Comparison of ENCODE assay signal across 11 cellular contexts in the genomic region with DNA sequence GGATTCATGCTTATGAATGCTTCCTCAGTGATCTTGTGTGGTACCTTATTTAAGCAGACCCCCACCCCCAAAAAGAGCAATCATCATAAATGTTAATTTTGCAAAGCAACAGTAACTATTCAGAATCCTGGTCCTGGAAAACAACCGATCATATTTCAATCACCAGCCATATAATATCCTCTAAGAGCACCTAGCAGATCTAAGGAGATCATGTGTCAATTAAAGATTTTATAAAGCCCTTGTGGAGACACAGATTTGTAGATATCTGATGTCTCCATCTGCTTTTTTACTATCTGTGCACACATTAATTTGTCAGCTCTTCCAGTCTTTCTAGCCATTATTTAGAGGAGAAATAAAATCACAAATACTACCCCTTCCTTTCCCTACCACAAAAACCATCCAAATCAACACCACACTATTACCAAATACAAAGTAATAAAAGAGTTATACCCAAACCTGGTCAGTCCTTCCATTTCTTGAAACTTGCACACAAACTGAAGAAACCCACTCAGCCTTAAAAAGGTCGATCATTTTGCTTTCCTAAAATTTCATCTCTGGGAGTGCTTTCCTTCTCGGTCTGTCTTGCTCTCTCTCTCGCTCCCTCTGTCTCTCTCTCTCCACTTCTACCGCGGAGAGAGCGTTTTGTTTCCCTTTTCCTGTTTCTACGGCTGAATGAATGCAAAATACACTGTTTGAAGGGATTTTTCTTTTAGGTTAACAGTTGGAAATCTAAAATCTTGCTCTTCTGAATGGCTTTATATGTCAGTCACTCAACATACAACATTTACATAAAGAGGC.
DNase-seq lines count a peak whose midpoint lies in the region; ATAC-seq and TF ChIP-seq lines count a peak whose summit lies in the region.
"Had no signal": no experiment of that assay in that cellular context is flagged by ENCODE, and none has a peak within 500 bp of the region (broad histone marks: within the 10 kb centered on the region; RNA-seq: fewer than 3 reads in every experiment).

No MANE protein-coding gene starts in this region.

- no peak for ATAC-seq in lower lobe of right lung
- no peak for ATAC-seq in GM21390 (IDR thresholded peaks at IDR 0.05; ENCODE audit: unreplicated experiment)
- ATAC-seq: right lobe of liver had no signal

- H3K4me1 ChIP-seq in iPS-20b (ENCODE audit: insufficient read depth, low read length) = peaks cover 21% of the 10 kb centered on the region; the same call in 1 of the 2 replicates
- H3K4me1 ChIP-seq in tibial artery = no peaks in the 10 kb centered on the region
- peaks cover 16% of the 10 kb centered on the region for H3K4me1 ChIP-seq in lower lobe of right lung
- no peaks in the 10 kb centered on the region for H3K4me1 ChIP-seq in left ventricle myocardium inferior
- H3K4me1 ChIP-seq: right lobe of liver had no signal

- H3K27me3 ChIP-seq in iPS-20b (ENCODE audit: insufficient read depth, low read length) (no peaks in the 10 kb centered on the region), tibial artery (no peaks in the 10 kb centered on the region), lower lobe of right lung (ENCODE audit: low read depth) (no peaks in the 10 kb centered on the region), left ventricle myocardium inferior (ENCODE audit: low read depth) (no peaks in the 10 kb centered on the region)
- H3K27me3 ChIP-seq: right lobe of liver had no signal

- no peaks in the 10 kb centered on the region for H3K36me3 ChIP-seq in SK-N-MC (ENCODE audit: insufficient read depth, low read length)
- no peaks in the 10 kb centered on the region for H3K36me3 ChIP-seq in iPS-20b (ENCODE audit: insufficient read depth, low read depth, low read length)
- no peaks in the 10 kb centered on the region for H3K36me3 ChIP-seq in tibial artery
- H3K36me3 ChIP-seq in lower lobe of right lung = no peaks in the 10 kb centered on the region
- H3K36me3 ChIP-seq in left ventricle myocardium inferior = no peaks in the 10 kb centered on the region
- H3K36me3 ChIP-seq: right lobe of liver had no signal

- peak overlapping the region; percentile 80 for H3K27ac ChIP-seq in SK-N-MC
- H3K27ac ChIP-seq in iPS-20b (ENCODE audit: low read length) = no peak overlapping the region
- peak overlapping the region; percentile 8 to 29 for H3K27ac ChIP-seq in tibial artery
- H3K27ac ChIP-seq in lower lobe of right lung = no peak overlapping the region
- H3K27ac ChIP-seq in left ventricle myocardium inferior (replicated peaks) = no peak overlapping the region
- H3K27ac ChIP-seq: right lobe of liver had no signal

- TF ChIP-seq CTCF in tibial artery (IDR thresholded peaks at IDR 0.05) = no peak
- TF ChIP-seq CTCF in lower lobe of right lung (IDR thresholded peaks at IDR 0.05) = no peak
- TF ChIP-seq CTCF in left ventricle myocardium inferior (IDR thresholded peaks at IDR 0.05; ENCODE audit: borderline replicate concordance) = no peak

- H3K4me3 ChIP-seq in SK-N-MC (peak overlapping the region; percentile 68), iPS-20b (ENCODE audit: low read length) (peak overlapping the region; percentile 1; the same call in 1 of the 2 replicates), tibial artery (peak overlapping the region; percentile 13 to 18), lower lobe of right lung (no peak overlapping the region), left ventricle myocardium inferior (no peak overlapping the region)
- H3K4me3 ChIP-seq: right lobe of liver had no signal

- H3K9ac ChIP-seq in SK-N-MC (ENCODE audit: insufficient read length) (peak overlapping the region; percentile 61), iPS-20b (ENCODE audit: low read depth, low read length) (peak overlapping the region; percentile 28)

- DNase-seq in NOMO-1 (lab: John Stamatoyannopoulos, UW; ENCODE audit: unreplicated experiment in 2 of 2) (peak; percentile 25 to 48), NOMO-1 treated with dmso at 0.1 percent for 144 hours (lab: John Stamatoyannopoulos, UW; ENCODE audit: unreplicated experiment) (no peak), SK-N-MC (ENCODE audit: low read depth, low spot score) (no peak), tibial artery (no peak), lower lobe of right lung (no peak), left ventricle myocardium inferior (no peak)
- DNase-seq: MM.1S, right lobe of liver, T-helper 2 cell had no signal

- intact Hi-C loops in tibial artery (cut with DNase I; ENCODE audit: low total_unique reads) (no loop called here), lower lobe of right lung (cut with DNase I) (loop anchor here (10.0 kb wide), 1 partner anchor 49 kb away; no protein-coding TSS in a partner anchor), left ventricle myocardium inferior (cut with micrococcal nuclease) (loop anchor here (5.0 kb wide), 1 partner anchor 172 kb away; no protein-coding TSS in a partner anchor)

- no peaks in the 10 kb centered on the region for H3K9me3 ChIP-seq in SK-N-MC (ENCODE audit: low read depth, low read length)
- no peaks in the 10 kb centered on the region for H3K9me3 ChIP-seq in iPS-20b (ENCODE audit: insufficient read depth, low read depth, low read length)
- no peaks in the 10 kb centered on the region for H3K9me3 ChIP-seq in tibial artery
- H3K9me3 ChIP-seq in lower lobe of right lung = no peaks in the 10 kb centered on the region
- no peaks in the 10 kb centered on the region for H3K9me3 ChIP-seq in left ventricle myocardium inferior (replicated peaks)
- H3K9me3 ChIP-seq: right lobe of liver had no signal

Comparison
In these comparisons a context has a peak if more than half of its experiments do, and no peak if none do; other contexts are left out.
1. DNase-seq: peak in NOMO-1 (2 of 2); none in NOMO-1 treated with dmso at 0.1 percent for 144 hours (single experiment), SK-N-MC (single experiment), tibial artery (0 of 2), lower lobe of right lung (single experiment) and left ventricle myocardium inferior (single experiment).
2. H3K27ac ChIP-seq: peak in SK-N-MC (single experiment) and tibial artery (2 of 2); none in iPS-20b (single experiment), lower lobe of right lung (single experiment) and left ventricle myocardium inferior (single experiment).
3. H3K4me3 ChIP-seq: peak in SK-N-MC (single experiment), iPS-20b (single experiment) and tibial artery (2 of 2); none in lower lobe of right lung (single experiment) and left ventricle myocardium inferior (single experiment).